Comparison of ENCODE assay signal across 1 cellular context in genomic region chr12:106840217-106840616, GRCh38.
TF ChIP-seq lines count a peak whose summit lies in the region.

No MANE protein-coding gene starts in this region.

TF ChIP-seq in K562, 482 proteins besides CTCF, POLR2A, EP300 and RAD21 (continued from another document and continues in another):
- TF ChIP-seq SAP30 (IDR thresholded peaks at IDR 0.05; ENCODE audit: borderline replicate concordance, insufficient read depth, low read depth, low read length, poor library complexity, severe bottlenecking): no peak
- TF ChIP-seq AFF1 (IDR thresholded peaks at IDR 0.05; ENCODE audit: low read depth in 1 of 2, partially characterized antibody in 2 of 2): no peak
- no peak for TF ChIP-seq BRF1 (IDR thresholded peaks at IDR 0.05; ENCODE audit: borderline replicate concordance, extremely low read depth, insufficient read length)
- TF ChIP-seq NCOA2 (IDR thresholded peaks at IDR 0.05; ENCODE audit: partially characterized antibody in 2 of 2): peak in 1 of 2 experiments; percentile 10
- no peak for TF ChIP-seq MYC (IDR thresholded peaks at IDR 0.05; ENCODE audit: low read depth, low read length)
- TF ChIP-seq MYC (CRISPR knock-in tag; IDR thresholded peaks at IDR 0.05; ENCODE audit: borderline replicate concordance, low read depth): no peak
- TF ChIP-seq IRF9 (tag; IDR thresholded peaks at IDR 0.05): no peak
- 0 out of 4 replicates have a peak, but pooled peaks of 1 of the 2 experiments have one; percentile 14 for TF ChIP-seq MNT (conservative IDR thresholded peaks at IDR 0.05)
- no peak for TF ChIP-seq KAT8 (IDR thresholded peaks at IDR 0.05; ENCODE audit: low read depth)
- TF ChIP-seq KDM1A (IDR thresholded peaks at IDR 0.05): 0 out of 4 replicates have a peak, but pooled peaks of 1 of the 2 experiments have one; percentile 24
- no peak for TF ChIP-seq CHD7 (IDR thresholded peaks at IDR 0.05; ENCODE audit: low read depth, low read length)
- no peak for TF ChIP-seq SETDB1 (IDR thresholded peaks at IDR 0.05; ENCODE audit: low read length)
- TF ChIP-seq WHSC1 (IDR thresholded peaks at IDR 0.05; ENCODE audit: low read length): no peak
- peak; percentile 22; the same call in 1 of the 2 replicates for TF ChIP-seq CBFA2T3 (IDR thresholded peaks at IDR 0.05)
- no peak for TF ChIP-seq NR2C2 (CRISPR knock-in tag; IDR thresholded peaks at IDR 0.05)
- TF ChIP-seq NR2C2 (tag; IDR thresholded peaks at IDR 0.05): no peak
- no peak for TF ChIP-seq FOXA3 (CRISPR knock-in tag; conservative IDR thresholded peaks at IDR 0.05 in 1 of 2, IDR thresholded peaks at IDR 0.05 in 1 of 2)
- TF ChIP-seq ZBTB33 (CRISPR knock-in tag; IDR thresholded peaks at IDR 0.05): no peak
- TF ChIP-seq LEF1 (IDR thresholded peaks at IDR 0.05): peak; percentile 54
- TF ChIP-seq TEAD1 (CRISPR knock-in tag; IDR thresholded peaks at IDR 0.05): no peak
- peak; percentile 99 for TF ChIP-seq MEIS2 (IDR thresholded peaks at IDR 0.05; ENCODE audit: partially characterized antibody)
- TF ChIP-seq E2F8 (IDR thresholded peaks at IDR 0.05; ENCODE audit: low read depth, partially characterized antibody): no peak
- no peak for TF ChIP-seq ZBTB12 (CRISPR knock-in tag; IDR thresholded peaks at IDR 0.05)
- no peak for TF ChIP-seq ZKSCAN3 (CRISPR knock-in tag; IDR thresholded peaks at IDR 0.05)
- no peak for TF ChIP-seq HBP1 (CRISPR knock-in tag; IDR thresholded peaks at IDR 0.05)
